ENCODE assay signal across 34 cellular contexts in the genomic region with DNA sequence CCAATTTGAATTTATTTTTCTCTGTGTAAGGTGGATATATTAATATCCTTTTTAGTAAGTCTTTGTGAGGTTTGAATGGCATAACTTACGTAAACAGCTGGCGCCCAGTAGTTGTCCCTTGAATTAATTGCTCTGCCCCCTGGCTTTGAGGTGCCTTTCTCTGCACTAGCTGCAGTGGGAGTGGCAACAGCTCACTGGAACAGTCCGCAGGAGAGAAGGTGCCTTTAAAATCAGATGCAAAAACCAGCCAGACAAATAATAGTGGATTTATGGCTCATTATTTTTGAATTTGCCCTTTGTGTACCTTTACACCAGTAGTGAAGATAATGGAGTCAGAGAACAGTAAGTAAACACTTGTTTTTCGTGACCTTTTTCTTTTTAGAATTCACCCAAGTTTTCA. TPM values are rescaled to one million over a fixed set of nuclear protein-coding genes. Genes with fewer than 3 reads are reported as not detected.
"Had no signal": no experiment of that assay in that cellular context is flagged by ENCODE, and none has a peak within 500 bp of the region (broad histone marks: within the 10 kb centered on the region; RNA-seq: fewer than 3 reads in every experiment).

No MANE protein-coding gene starts in this region.

- H3K27me3 ChIP-seq: ascending aorta, breast epithelium, cardiac muscle cell, colonic mucosa, gastrocnemius medialis had no signal

- H3K36me3 ChIP-seq: ascending aorta, breast epithelium, cardiac muscle cell, colonic mucosa, gastrocnemius medialis, heart left ventricle, WERI-Rb-1 had no signal

- H3K9me3 ChIP-seq: ascending aorta, breast epithelium, colonic mucosa, gastrocnemius medialis, heart left ventricle had no signal

- H3K4me1 ChIP-seq: ascending aorta, breast epithelium, colonic mucosa, foreskin keratinocyte, gastrocnemius medialis, heart left ventricle had no signal

- H3K4me3 ChIP-seq: ascending aorta, breast epithelium, cardiac muscle cell, colonic mucosa, gastrocnemius medialis, heart left ventricle had no signal

- ATAC-seq: activated CD4-positive, CD25-positive, alpha-beta regulatory T cell treated with anti-CD3 and anti-CD28 coated beads, Interleukin-2, amount 50 U/mL, for 24 hours; activated CD8-positive, alpha-beta memory T cell treated with anti-CD3 and anti-CD28 coated beads, Interleukin-2, amount 10 ng/mL, durations not matched to agents 7 days and 5 days; activated CD8-positive, alpha-beta T cell treated with anti-CD3 and anti-CD28 coated beads, Interleukin-2, amount 10 ng/mL, durations not matched to agents 7 days and 5 days; activated naive CD8-positive, alpha-beta T cell treated with anti-CD3 and anti-CD28 coated beads, Interleukin-2, amount 50 U/mL, for 24 hours; foreskin keratinocyte; gastrocnemius medialis; heart left ventricle; T-helper 17 cell had no signal

- DNase-seq: activated B cell treated with CpG ODN at 0.5 μM for 24 hours; activated CD4-positive, alpha-beta memory T cell treated with anti-CD3 and anti-CD28 coated beads for 36 hours; activated CD4-positive, alpha-beta T cell treated with anti-CD3 and anti-CD28 coated beads for 48 hours; activated CD8-positive, alpha-beta memory T cell treated with anti-CD3 and anti-CD28 coated beads, Interleukin-2, amount 10 ng/mL, durations not matched to agents 7 days and 5 days; activated CD8-positive, alpha-beta memory T cell treated with anti-CD3 and anti-CD28 coated beads, Interleukin-2, amount 50 U/mL, for 4 hours; activated CD8-positive, alpha-beta T cell treated with anti-CD3 and anti-CD28 coated beads, Interleukin-2, amount 10 ng/mL, durations not matched to agents 7 days and 5 days; activated effector memory CD4-positive, alpha-beta T cell treated with anti-CD3 and anti-CD28 coated beads, Interleukin-2, amount 50 U/mL, for 16 hours; activated naive CD4-positive, alpha-beta T cell treated with anti-CD3 and anti-CD28 coated beads for 36 hours; activated naive CD8-positive, alpha-beta T cell treated with anti-CD3 and anti-CD28 coated beads for 36 hours; activated naive CD8-positive, alpha-beta T cell treated with anti-CD3 and anti-CD28 coated beads, Interleukin-2, amount 50 U/mL, for 24 hours; activated T-cell treated with anti-CD3 and anti-CD28 coated beads, Interleukin-2, amount 50 U/mL, for 1 hour; activated T-cell treated with anti-CD3 and anti-CD28 coated beads, Interleukin-2, amount 50 U/mL, for 48 hours; central memory CD4-positive, alpha-beta T cell; cerebellar nuclear complex; colonic mucosa; effector CD8-positive, alpha-beta T cell; foreskin keratinocyte; gastrocnemius medialis; glutamatergic neuron; heart left ventricle; T-helper 17 cell; T1000; WERI-Rb-1 had no signal

- H3K27ac ChIP-seq: ascending aorta, breast epithelium, cardiac muscle cell, colonic mucosa, epithelial cell of prostate, foreskin keratinocyte, gastrocnemius medialis, heart left ventricle, WERI-Rb-1 had no signal

RNA-seq across cellular contexts. Expression of gene FERD3L, which starts 11.8 kb away (rescaled TPM):
- total RNA-seq: activated B cell treated with CpG ODN at 0.5 μM for 24 hours; activated CD4-positive, alpha-beta memory T cell treated with anti-CD3 and anti-CD28 coated beads for 36 hours; activated CD8-positive, alpha-beta memory T cell treated with anti-CD3 and anti-CD28 coated beads for 36 hours; activated CD8-positive, alpha-beta memory T cell treated with anti-CD3 and anti-CD28 coated beads, Interleukin-2, amount 10 ng/mL, durations not matched to agents 7 days and 5 days; activated CD8-positive, alpha-beta T cell treated with anti-CD3 and anti-CD28 coated beads, Interleukin-2, amount 10 ng/mL, durations not matched to agents 7 days and 5 days; activated naive CD4-positive, alpha-beta T cell treated with anti-CD3 and anti-CD28 coated beads for 36 hours; activated naive CD8-positive, alpha-beta T cell treated with anti-CD3 and anti-CD28 coated beads for 36 hours; activated T-helper 1 cell treated with anti-CD3 and anti-CD28 coated beads, Interleukin-12 subunit alpha, Interleukin-12 subunit beta, Interleukin-2, Interleukin-4 antibody, amounts not matched to agents 30 ng/mL and 10 ng/mL and 1 ng/mL, durations not matched to agents 14 hours and 24 hours and 36 hours; activated T-helper 2 cell treated with anti-CD3 and anti-CD28 coated beads, Interferon-gamma antibody, Interleukin-2, Interleukin-4, amounts not matched to agents 10 μg/mL and 5 μg/mL and 100 μg/mL, durations not matched to agents 14 hours and 24 hours and 36 hours; ascending aorta; breast epithelium; cardiac muscle cell; colonic mucosa; dermis microvascular lymphatic vessel endothelial cell; endothelial cell of umbilical vein; foreskin keratinocyte; gastrocnemius medialis; heart left ventricle; T-helper 17 cell had no signal
- polyA plus RNA-seq: cardiac muscle cell, endothelial cell of umbilical vein, esophagus, foreskin keratinocyte, heart left ventricle had no signal

RNA-seq across cellular contexts. Expression of gene TWIST1, which starts 16.0 kb away (rescaled TPM):
- total RNA-seq: activated B cell treated with CpG ODN at 0.5 μM for 24 hours; activated CD8-positive, alpha-beta T cell treated with anti-CD3 and anti-CD28 coated beads, Interleukin-2, amount 10 ng/mL, durations not matched to agents 7 days and 5 days; activated naive CD4-positive, alpha-beta T cell treated with anti-CD3 and anti-CD28 coated beads for 36 hours; activated naive CD8-positive, alpha-beta T cell treated with anti-CD3 and anti-CD28 coated beads for 36 hours; dermis microvascular lymphatic vessel endothelial cell; endothelial cell of umbilical vein; T-helper 17 cell had no signal
- polyA plus RNA-seq: endothelial cell of umbilical vein had no signal
